Comparison of ENCODE assay signal across 12 cellular contexts in genomic region chr6:150482883-150483409, GRCh38.
DNase-seq lines count a peak whose midpoint lies in the region; ATAC-seq lines count a peak whose summit lies in the region.
"Had no signal": no experiment of that assay in that cellular context is flagged by ENCODE, and none has a peak within 500 bp of the region (broad histone marks: within the 10 kb centered on the region; RNA-seq: fewer than 3 reads in every experiment).

No MANE protein-coding gene starts in this region.

- H3K27me3 Mint-ChIP-seq in stimulated activated naive CD8-positive, alpha-beta T cell treated with anti-CD3 and anti-CD28 coated beads, Interleukin-15, amount 100 ng/mL, for 72 hours: peaks cover 34% of the 10 kb centered on the region
- H3K27me3 Mint-ChIP-seq in activated T-helper 17 cell treated with anti-CD3 and anti-CD28 coated beads, Interleukin-2, amount 50 U/mL, for 72 hours: peaks cover 8% of the 10 kb centered on the region

- peak; percentile 23 for ATAC-seq in stimulated activated naive CD8-positive, alpha-beta T cell treated with anti-CD3 and anti-CD28 coated beads, Interleukin-15, Interleukin-2, amounts not matched to agents 100 U/mL and 50 U/mL, for 24 hours
- ATAC-seq in stimulated activated naive CD8-positive, alpha-beta T cell treated with anti-CD3 and anti-CD28 coated beads, Interleukin-15, amount 100 ng/mL, for 72 hours: no peak
- ATAC-seq in activated T-helper 17 cell treated with anti-CD3 and anti-CD28 coated beads, Interleukin-2, amount 50 U/mL, for 72 hours (replicated peaks): peak; percentile 39
- ATAC-seq in stimulated activated effector memory CD8-positive, alpha-beta T cell treated with anti-CD3 and anti-CD28 coated beads, Interleukin-12 subunit alpha, Interleukin-12 subunit beta, amount 100 ng/mL, for 72 hours: peak; percentile 36
- ATAC-seq in left ventricle myocardium superior (no peak), HG03457 (IDR thresholded peaks at IDR 0.05; ENCODE audit: unreplicated experiment) (no peak)
- ATAC-seq: CD8-positive, alpha-beta T cell had no signal

- intact Hi-C loops in left ventricle myocardium superior (cut with micrococcal nuclease): no loop called here

- no peaks in the 10 kb centered on the region for H3K4me1 Mint-ChIP-seq in stimulated activated naive CD8-positive, alpha-beta T cell treated with anti-CD3 and anti-CD28 coated beads, Interleukin-15, amount 100 ng/mL, for 72 hours
- peaks cover 4% of the 10 kb centered on the region for H3K4me1 Mint-ChIP-seq in activated T-helper 17 cell treated with anti-CD3 and anti-CD28 coated beads, Interleukin-2, amount 50 U/mL, for 72 hours
- H3K4me1 Mint-ChIP-seq in stimulated activated effector memory CD8-positive, alpha-beta T cell treated with anti-CD3 and anti-CD28 coated beads, Interleukin-12 subunit alpha, Interleukin-12 subunit beta, amount 100 ng/mL, for 72 hours: no peaks in the 10 kb centered on the region
- H3K4me1 Mint-ChIP-seq: B cell had no signal

- H3K27ac Mint-ChIP-seq in stimulated activated naive CD8-positive, alpha-beta T cell treated with anti-CD3 and anti-CD28 coated beads, Interleukin-15, amount 100 ng/mL, for 72 hours: no peak overlapping the region
- no peak overlapping the region for H3K27ac Mint-ChIP-seq in activated T-helper 17 cell treated with anti-CD3 and anti-CD28 coated beads, Interleukin-2, amount 50 U/mL, for 72 hours
- no peak overlapping the region for H3K27ac Mint-ChIP-seq in stimulated activated effector memory CD8-positive, alpha-beta T cell treated with anti-CD3 and anti-CD28 coated beads, Interleukin-12 subunit alpha, Interleukin-12 subunit beta, amount 100 ng/mL, for 72 hours
- H3K27ac Mint-ChIP-seq: B cell; CD8-positive, alpha-beta T cell had no signal

- H3K9me3 Mint-ChIP-seq in stimulated activated naive CD8-positive, alpha-beta T cell treated with anti-CD3 and anti-CD28 coated beads, Interleukin-15, amount 100 ng/mL, for 72 hours: no peaks in the 10 kb centered on the region
- peaks cover 3% of the 10 kb centered on the region for H3K9me3 Mint-ChIP-seq in activated T-helper 17 cell treated with anti-CD3 and anti-CD28 coated beads, Interleukin-2, amount 50 U/mL, for 72 hours
- peaks cover 3% of the 10 kb centered on the region for H3K9me3 Mint-ChIP-seq in stimulated activated effector memory CD8-positive, alpha-beta T cell treated with anti-CD3 and anti-CD28 coated beads, Interleukin-12 subunit alpha, Interleukin-12 subunit beta, amount 100 ng/mL, for 72 hours
- H3K9me3 Mint-ChIP-seq: CD8-positive, alpha-beta T cell had no signal

- H3K4me3 Mint-ChIP-seq in stimulated activated naive CD8-positive, alpha-beta T cell treated with anti-CD3 and anti-CD28 coated beads, Interleukin-15, amount 100 ng/mL, for 72 hours: no peak overlapping the region
- H3K4me3 Mint-ChIP-seq in activated T-helper 17 cell treated with anti-CD3 and anti-CD28 coated beads, Interleukin-2, amount 50 U/mL, for 72 hours: no peak overlapping the region
- H3K4me3 Mint-ChIP-seq in stimulated activated effector memory CD8-positive, alpha-beta T cell treated with anti-CD3 and anti-CD28 coated beads, Interleukin-12 subunit alpha, Interleukin-12 subunit beta, amount 100 ng/mL, for 72 hours: no peak overlapping the region
- H3K4me3 Mint-ChIP-seq: B cell; CD8-positive, alpha-beta T cell had no signal

- DNase-seq in stimulated activated naive CD8-positive, alpha-beta T cell treated with anti-CD3 and anti-CD28 coated beads, Interleukin-15, Interleukin-2, amounts not matched to agents 100 U/mL and 50 U/mL, for 24 hours: no peak
- DNase-seq in stimulated activated naive CD8-positive, alpha-beta T cell treated with anti-CD3 and anti-CD28 coated beads, Interleukin-15, amount 100 ng/mL, for 72 hours: no peak
- no peak for DNase-seq in stimulated activated effector memory CD8-positive, alpha-beta T cell treated with anti-CD3 and anti-CD28 coated beads, Interleukin-12 subunit alpha, Interleukin-12 subunit beta, amount 100 ng/mL, for 72 hours (ENCODE audit: low spot score in 2 of 2)
- no peak for DNase-seq in left ventricle myocardium superior
- DNase-seq: Calu3; CD8-positive, alpha-beta T cell; DMS79 treated with DMSO at 0.1 percent for 48 hours; GF-D8; GM23248 had no signal

- H3K36me3 Mint-ChIP-seq in activated T-helper 17 cell treated with anti-CD3 and anti-CD28 coated beads, Interleukin-2, amount 50 U/mL, for 72 hours (ENCODE audit: low read depth): no peaks in the 10 kb centered on the region
- no peaks in the 10 kb centered on the region for H3K36me3 Mint-ChIP-seq in stimulated activated effector memory CD8-positive, alpha-beta T cell treated with anti-CD3 and anti-CD28 coated beads, Interleukin-12 subunit alpha, Interleukin-12 subunit beta, amount 100 ng/mL, for 72 hours
- H3K36me3 Mint-ChIP-seq: CD8-positive, alpha-beta T cell had no signal

Comparison
In these comparisons a context has a peak if more than half of its experiments do, and no peak if none do; other contexts are left out.
1. ATAC-seq: peak in stimulated activated naive CD8-positive, alpha-beta T cell treated with anti-CD3 and anti-CD28 coated beads, Interleukin-15, Interleukin-2, amounts not matched to agents 100 U/mL and 50 U/mL, for 24 hours (single experiment), activated T-helper 17 cell treated with anti-CD3 and anti-CD28 coated beads, Interleukin-2, amount 50 U/mL, for 72 hours (single experiment) and stimulated activated effector memory CD8-positive, alpha-beta T cell treated with anti-CD3 and anti-CD28 coated beads, Interleukin-12 subunit alpha, Interleukin-12 subunit beta, amount 100 ng/mL, for 72 hours (single experiment); none in stimulated activated naive CD8-positive, alpha-beta T cell treated with anti-CD3 and anti-CD28 coated beads, Interleukin-15, amount 100 ng/mL, for 72 hours (single experiment), left ventricle myocardium superior (single experiment) and HG03457 (single experiment).